ENCODE assay signal across 7 cellular contexts in genomic region chr17:73646409-73647305, GRCh38. TPM values are rescaled to one million over a fixed set of nuclear protein-coding genes. Genes with fewer than 3 reads are reported as not detected.
DNase-seq lines count a peak whose midpoint lies in the region; ATAC-seq and TF ChIP-seq lines count a peak whose summit lies in the region.

No MANE protein-coding gene starts in this region.

- no peaks in the 10 kb centered on the region for H3K36me3 ChIP-seq in CD8-positive, alpha-beta T cell (ENCODE audit: insufficient read depth, low read length)

- CTCF ChIA-PET in CD8-positive, alpha-beta T cell (lab: Charles Lee): interaction anchor here (0.6 to 5.6 kb wide), 30 partner anchors 9 to 352 kb away, joined by 3 to 46 read pairs (median 5); no protein-coding TSS in a partner anchor
- CTCF ChIA-PET in activated B cell treated with CpG ODN at 0.5 μM for 24 hours (lab: Charles Lee): interaction anchor here (1.1 to 3.6 kb wide), 6 partner anchors 9 to 553 kb away, joined by 3 to 18 read pairs (median 10); no protein-coding TSS in a partner anchor

- H3K4me1 ChIP-seq in CD8-positive, alpha-beta T cell (ENCODE audit: insufficient read depth, low read length): peaks cover 12% of the 10 kb centered on the region

- no peak overlapping the region for H3K4me3 ChIP-seq in CD8-positive, alpha-beta T cell (ENCODE audit: low read depth, low read length)

- ATAC-seq in CD8-positive, alpha-beta T cell: peak; percentile 48
- no peak for ATAC-seq in activated B cell treated with CpG ODN at 0.5 μM for 24 hours (ENCODE audit: low read depth)
- ATAC-seq in memory B cell (ENCODE audit: low read depth): peak; percentile 37
- no peak for ATAC-seq in esophagus mucosa
- no peak for ATAC-seq in GM19328 (IDR thresholded peaks at IDR 0.05; ENCODE audit: unreplicated experiment)

- no peaks in the 10 kb centered on the region for H3K27me3 Mint-ChIP-seq in CD8-positive, alpha-beta T cell (ENCODE audit: low read depth)
- peaks cover 4% of the 10 kb centered on the region for H3K27me3 Mint-ChIP-seq in activated B cell treated with CpG ODN at 0.5 μM for 24 hours
- H3K27me3 Mint-ChIP-seq in memory B cell: no peaks in the 10 kb centered on the region

- H3K27ac ChIP-seq in CD8-positive, alpha-beta T cell (ENCODE audit: low read depth, low read length): no peak overlapping the region

- H3K27ac Mint-ChIP-seq in CD8-positive, alpha-beta T cell: no peak overlapping the region
- no peak overlapping the region for H3K27ac Mint-ChIP-seq in activated B cell treated with CpG ODN at 0.5 μM for 24 hours
- H3K27ac Mint-ChIP-seq in memory B cell: no peak overlapping the region

- peak in 3 of 7 experiments; percentile 33 to 63 (median 46) for DNase-seq in CD8-positive, alpha-beta T cell
- DNase-seq in activated B cell treated with CpG ODN at 0.5 μM for 24 hours (no peak), memory B cell (ENCODE audit: low spot score in 2 of 2) (no peak), inferior parietal cortex (ENCODE audit: extremely low spot score) (no peak)

- intact Hi-C loops in CD8-positive, alpha-beta T cell (cut with DNase I, micrococcal nuclease): loop anchor here (1.0 to 5.0 kb wide), 7 partner anchors 50 to 352 kb away; no protein-coding TSS in a partner anchor
- intact Hi-C loops in activated B cell treated with CpG ODN at 0.5 μM for 24 hours (cut with micrococcal nuclease): loop anchor here (1.0 to 10.0 kb wide), 4 partner anchors 66 to 558 kb away; partner anchors contain the start of gene RPL38

- no peaks in the 10 kb centered on the region for H3K27me3 ChIP-seq in CD8-positive, alpha-beta T cell (ENCODE audit: insufficient read depth, low read length)

- peaks cover 23% of the 10 kb centered on the region for H3K4me1 Mint-ChIP-seq in CD8-positive, alpha-beta T cell (ENCODE audit: low read depth)
- H3K4me1 Mint-ChIP-seq in activated B cell treated with CpG ODN at 0.5 μM for 24 hours (peaks cover 23% of the 10 kb centered on the region), memory B cell (peaks cover 12% of the 10 kb centered on the region)

- POLR2A ChIA-PET in CD8-positive, alpha-beta T cell (lab: Charles Lee): interaction anchor here (0.6 to 1.3 kb wide), 2 partner anchors 55 to 217 kb away, joined by 3 to 5 read pairs; no protein-coding TSS in a partner anchor
- POLR2A ChIA-PET in activated B cell treated with CpG ODN at 0.5 μM for 24 hours (lab: Charles Lee): interaction anchor here (0.5 to 1.7 kb wide), 2 partner anchors 55 to 211 kb away, joined by 9 to 10 read pairs; no protein-coding TSS in a partner anchor

- no peaks in the 10 kb centered on the region for H3K36me3 Mint-ChIP-seq in CD8-positive, alpha-beta T cell
- H3K36me3 Mint-ChIP-seq in activated B cell treated with CpG ODN at 0.5 μM for 24 hours (ENCODE audit: low read depth): no peaks in the 10 kb centered on the region
- no peaks in the 10 kb centered on the region for H3K36me3 Mint-ChIP-seq in memory B cell

- TF ChIP-seq CTCF in CD8-positive, alpha-beta T cell (IDR thresholded peaks at IDR 0.05): peak; percentile 43
- 0 out of 2 replicates have a peak, but pooled peaks have one; percentile 18 for TF ChIP-seq CTCF in GM12874 (IDR thresholded peaks at IDR 0.05; ENCODE audit: insufficient read depth, low read depth, low read length)
- TF ChIP-seq CTCF in activated B cell treated with CpG ODN at 0.5 μM for 24 hours (IDR thresholded peaks at IDR 0.05): no peak

- H3K4me3 Mint-ChIP-seq in CD8-positive, alpha-beta T cell: peak overlapping the region; percentile 65
- H3K4me3 Mint-ChIP-seq in activated B cell treated with CpG ODN at 0.5 μM for 24 hours (peak overlapping the region; percentile 33), memory B cell (peak overlapping the region; percentile 75)

- H3K9me3 ChIP-seq in CD8-positive, alpha-beta T cell (ENCODE audit: low read length): no peaks in the 10 kb centered on the region

- H3K9me3 Mint-ChIP-seq in CD8-positive, alpha-beta T cell: no peaks in the 10 kb centered on the region
- H3K9me3 Mint-ChIP-seq in activated B cell treated with CpG ODN at 0.5 μM for 24 hours: no peaks in the 10 kb centered on the region
- H3K9me3 Mint-ChIP-seq in memory B cell: no peaks in the 10 kb centered on the region

RNA-seq across cellular contexts. Expression of gene SDK2, which starts 2.4 kb away (rescaled TPM):
- 10 to 100 TPM; 10.0 to 10.2 TPM for total RNA-seq in CD8-positive, alpha-beta T cell
- total RNA-seq in activated B cell treated with CpG ODN at 0.5 μM for 24 hours (1.7 and 2.5 TPM in 2 replicates), esophagus mucosa (4.9 TPM)

Comparison
In these comparisons a context has a peak if more than half of its experiments do, and no peak if none do; other contexts are left out.
1. ATAC-seq: peak in CD8-positive, alpha-beta T cell (single experiment) and memory B cell (single experiment); none in activated B cell treated with CpG ODN at 0.5 μM for 24 hours (single experiment), esophagus mucosa (single experiment) and GM19328 (single experiment).
2. Peak in every context shown above with its lines, with median percentiles within 50 percentile points of each other: H3K4me3 Mint-ChIP-seq.